In the genomic region with DNA sequence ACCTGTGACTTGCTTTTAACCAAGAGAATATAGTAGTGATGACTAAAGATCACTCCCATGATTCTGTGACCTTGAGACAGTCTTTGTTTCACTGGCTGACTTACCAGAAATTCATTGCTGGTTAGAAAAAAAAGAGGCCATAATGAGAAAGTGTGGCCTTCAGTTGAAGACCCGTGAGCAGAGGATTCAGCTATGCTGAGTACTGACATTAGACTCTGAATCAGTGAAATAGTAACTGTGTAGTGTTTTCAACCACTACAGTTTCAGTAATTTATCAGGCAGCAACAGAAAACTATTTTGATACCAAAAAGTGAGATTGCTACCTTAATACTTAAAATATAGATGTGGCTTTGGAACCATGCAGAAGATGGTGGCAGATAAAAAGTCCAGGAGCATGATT, we compare ENCODE assay signal across 1 cellular context.
TF ChIP-seq lines count a peak whose summit lies in the region.

No MANE protein-coding gene starts in this region.

TF ChIP-seq in H1, 55 proteins besides CTCF, POLR2A, EP300 and RAD21:
- TF ChIP-seq, protein P1, sequence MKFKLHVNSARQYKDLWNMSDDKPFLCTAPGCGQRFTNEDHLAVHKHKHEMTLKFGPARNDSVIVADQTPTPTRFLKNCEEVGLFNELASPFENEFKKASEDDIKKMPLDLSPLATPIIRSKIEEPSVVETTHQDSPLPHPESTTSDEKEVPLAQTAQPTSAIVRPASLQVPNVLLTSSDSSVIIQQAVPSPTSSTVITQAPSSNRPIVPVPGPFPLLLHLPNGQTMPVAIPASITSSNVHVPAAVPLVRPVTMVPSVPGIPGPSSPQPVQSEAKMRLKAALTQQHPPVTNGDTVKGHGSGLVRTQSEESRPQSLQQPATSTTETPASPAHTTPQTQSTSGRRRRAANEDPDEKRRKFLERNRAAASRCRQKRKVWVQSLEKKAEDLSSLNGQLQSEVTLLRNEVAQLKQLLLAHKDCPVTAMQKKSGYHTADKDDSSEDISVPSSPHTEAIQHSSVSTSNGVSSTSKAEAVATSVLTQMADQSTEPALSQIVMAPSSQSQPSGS (IDR thresholded peaks at IDR 0.05; ENCODE audit: low read length) = no peak
- TF ChIP-seq KDM5A (IDR thresholded peaks at IDR 0.05; ENCODE audit: low read length) (no peak), ASH2L (IDR thresholded peaks at IDR 0.05; ENCODE audit: low read length) (no peak), RXRA (IDR thresholded peaks at IDR 0.05; ENCODE audit: insufficient read depth, low read depth, low read length) (no peak), KDM4A (IDR thresholded peaks at IDR 0.05; ENCODE audit: low read depth, low read length, severe bottlenecking) (no peak), MAFK (IDR thresholded peaks at IDR 0.05; ENCODE audit: low read depth, low read length) (no peak), CHD1 (IDR thresholded peaks at IDR 0.05; ENCODE audit: low read depth, low read length) (no peak), RFX5 (IDR thresholded peaks at IDR 0.05; ENCODE audit: borderline replicate concordance, low read depth, low read length) (no peak), EZH2 (IDR thresholded peaks at IDR 0.05; ENCODE audit: low read depth, low read length, severe bottlenecking) (no peak), SP1 (IDR thresholded peaks at IDR 0.05; ENCODE audit: low read depth, low read length) (no peak), SIRT6 (IDR thresholded peaks at IDR 0.05; ENCODE audit: low read length) (no peak), TAF7 (optimal IDR thresholded peaks at IDR 0.05; ENCODE audit: borderline replicate concordance, low read depth, low read length) (no peak), HDAC2 (IDR thresholded peaks at IDR 0.05; ENCODE audit: borderline replicate concordance in 1 of 2, low read depth in 2 of 2, low read length in 2 of 2) (no peak), SP2 (IDR thresholded peaks at IDR 0.05; ENCODE audit: low read length) (no peak), CREB1 (IDR thresholded peaks at IDR 0.05) (no peak), SAP30 (IDR thresholded peaks at IDR 0.05; ENCODE audit: insufficient read depth, insufficient replicate concordance, low read length) (no peak), PHF8 (conservative IDR thresholded peaks at IDR 0.05; ENCODE audit: low read depth, low read length) (no peak)
- TF ChIP-seq, protein P2, sequence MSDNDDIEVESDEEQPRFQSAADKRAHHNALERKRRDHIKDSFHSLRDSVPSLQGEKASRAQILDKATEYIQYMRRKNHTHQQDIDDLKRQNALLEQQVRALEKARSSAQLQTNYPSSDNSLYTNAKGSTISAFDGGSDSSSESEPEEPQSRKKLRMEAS (IDR thresholded peaks at IDR 0.05) = no peak
- TF ChIP-seq, protein P3, sequence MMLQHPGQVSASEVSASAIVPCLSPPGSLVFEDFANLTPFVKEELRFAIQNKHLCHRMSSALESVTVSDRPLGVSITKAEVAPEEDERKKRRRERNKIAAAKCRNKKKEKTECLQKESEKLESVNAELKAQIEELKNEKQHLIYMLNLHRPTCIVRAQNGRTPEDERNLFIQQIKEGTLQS (IDR thresholded peaks at IDR 0.05; ENCODE audit: insufficient read depth, low read depth, low read length) = no peak
- TF ChIP-seq, protein P4, sequence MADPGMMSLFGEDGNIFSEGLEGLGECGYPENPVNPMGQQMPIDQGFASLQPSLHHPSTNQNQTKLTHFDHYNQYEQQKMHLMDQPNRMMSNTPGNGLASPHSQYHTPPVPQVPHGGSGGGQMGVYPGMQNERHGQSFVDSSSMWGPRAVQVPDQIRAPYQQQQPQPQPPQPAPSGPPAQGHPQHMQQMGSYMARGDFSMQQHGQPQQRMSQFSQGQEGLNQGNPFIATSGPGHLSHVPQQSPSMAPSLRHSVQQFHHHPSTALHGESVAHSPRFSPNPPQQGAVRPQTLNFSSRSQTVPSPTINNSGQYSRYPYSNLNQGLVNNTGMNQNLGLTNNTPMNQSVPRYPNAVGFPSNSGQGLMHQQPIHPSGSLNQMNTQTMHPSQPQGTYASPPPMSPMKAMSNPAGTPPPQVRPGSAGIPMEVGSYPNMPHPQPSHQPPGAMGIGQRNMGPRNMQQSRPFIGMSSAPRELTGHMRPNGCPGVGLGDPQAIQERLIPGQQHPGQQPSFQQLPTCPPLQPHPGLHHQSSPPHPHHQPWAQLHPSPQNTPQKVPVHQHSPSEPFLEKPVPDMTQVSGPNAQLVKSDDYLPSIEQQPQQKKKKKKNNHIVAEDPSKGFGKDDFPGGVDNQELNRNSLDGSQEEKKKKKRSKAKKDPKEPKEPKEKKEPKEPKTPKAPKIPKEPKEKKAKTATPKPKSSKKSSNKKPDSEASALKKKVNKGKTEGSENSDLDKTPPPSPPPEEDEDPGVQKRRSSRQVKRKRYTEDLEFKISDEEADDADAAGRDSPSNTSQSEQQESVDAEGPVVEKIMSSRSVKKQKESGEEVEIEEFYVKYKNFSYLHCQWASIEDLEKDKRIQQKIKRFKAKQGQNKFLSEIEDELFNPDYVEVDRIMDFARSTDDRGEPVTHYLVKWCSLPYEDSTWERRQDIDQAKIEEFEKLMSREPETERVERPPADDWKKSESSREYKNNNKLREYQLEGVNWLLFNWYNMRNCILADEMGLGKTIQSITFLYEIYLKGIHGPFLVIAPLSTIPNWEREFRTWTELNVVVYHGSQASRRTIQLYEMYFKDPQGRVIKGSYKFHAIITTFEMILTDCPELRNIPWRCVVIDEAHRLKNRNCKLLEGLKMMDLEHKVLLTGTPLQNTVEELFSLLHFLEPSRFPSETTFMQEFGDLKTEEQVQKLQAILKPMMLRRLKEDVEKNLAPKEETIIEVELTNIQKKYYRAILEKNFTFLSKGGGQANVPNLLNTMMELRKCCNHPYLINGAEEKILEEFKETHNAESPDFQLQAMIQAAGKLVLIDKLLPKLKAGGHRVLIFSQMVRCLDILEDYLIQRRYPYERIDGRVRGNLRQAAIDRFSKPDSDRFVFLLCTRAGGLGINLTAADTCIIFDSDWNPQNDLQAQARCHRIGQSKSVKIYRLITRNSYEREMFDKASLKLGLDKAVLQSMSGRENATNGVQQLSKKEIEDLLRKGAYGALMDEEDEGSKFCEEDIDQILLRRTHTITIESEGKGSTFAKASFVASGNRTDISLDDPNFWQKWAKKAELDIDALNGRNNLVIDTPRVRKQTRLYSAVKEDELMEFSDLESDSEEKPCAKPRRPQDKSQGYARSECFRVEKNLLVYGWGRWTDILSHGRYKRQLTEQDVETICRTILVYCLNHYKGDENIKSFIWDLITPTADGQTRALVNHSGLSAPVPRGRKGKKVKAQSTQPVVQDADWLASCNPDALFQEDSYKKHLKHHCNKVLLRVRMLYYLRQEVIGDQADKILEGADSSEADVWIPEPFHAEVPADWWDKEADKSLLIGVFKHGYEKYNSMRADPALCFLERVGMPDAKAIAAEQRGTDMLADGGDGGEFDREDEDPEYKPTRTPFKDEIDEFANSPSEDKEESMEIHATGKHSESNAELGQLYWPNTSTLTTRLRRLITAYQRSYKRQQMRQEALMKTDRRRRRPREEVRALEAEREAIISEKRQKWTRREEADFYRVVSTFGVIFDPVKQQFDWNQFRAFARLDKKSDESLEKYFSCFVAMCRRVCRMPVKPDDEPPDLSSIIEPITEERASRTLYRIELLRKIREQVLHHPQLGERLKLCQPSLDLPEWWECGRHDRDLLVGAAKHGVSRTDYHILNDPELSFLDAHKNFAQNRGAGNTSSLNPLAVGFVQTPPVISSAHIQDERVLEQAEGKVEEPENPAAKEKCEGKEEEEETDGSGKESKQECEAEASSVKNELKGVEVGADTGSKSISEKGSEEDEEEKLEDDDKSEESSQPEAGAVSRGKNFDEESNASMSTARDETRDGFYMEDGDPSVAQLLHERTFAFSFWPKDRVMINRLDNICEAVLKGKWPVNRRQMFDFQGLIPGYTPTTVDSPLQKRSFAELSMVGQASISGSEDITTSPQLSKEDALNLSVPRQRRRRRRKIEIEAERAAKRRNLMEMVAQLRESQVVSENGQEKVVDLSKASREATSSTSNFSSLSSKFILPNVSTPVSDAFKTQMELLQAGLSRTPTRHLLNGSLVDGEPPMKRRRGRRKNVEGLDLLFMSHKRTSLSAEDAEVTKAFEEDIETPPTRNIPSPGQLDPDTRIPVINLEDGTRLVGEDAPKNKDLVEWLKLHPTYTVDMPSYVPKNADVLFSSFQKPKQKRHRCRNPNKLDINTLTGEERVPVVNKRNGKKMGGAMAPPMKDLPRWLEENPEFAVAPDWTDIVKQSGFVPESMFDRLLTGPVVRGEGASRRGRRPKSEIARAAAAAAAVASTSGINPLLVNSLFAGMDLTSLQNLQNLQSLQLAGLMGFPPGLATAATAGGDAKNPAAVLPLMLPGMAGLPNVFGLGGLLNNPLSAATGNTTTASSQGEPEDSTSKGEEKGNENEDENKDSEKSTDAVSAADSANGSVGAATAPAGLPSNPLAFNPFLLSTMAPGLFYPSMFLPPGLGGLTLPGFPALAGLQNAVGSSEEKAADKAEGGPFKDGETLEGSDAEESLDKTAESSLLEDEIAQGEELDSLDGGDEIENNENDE (IDR thresholded peaks at IDR 0.05; ENCODE audit: insufficient replicate concordance, low read length) = no peak
